In genomic region chr2:30541680-30542079, GRCh38 we compare ENCODE assay signal across 16 cellular contexts.
"Had no signal": no experiment of that assay in that cellular context is flagged by ENCODE, and none has a peak within 500 bp of the region (broad histone marks: within the 10 kb centered on the region; RNA-seq: fewer than 3 reads in every experiment).

No MANE protein-coding gene starts in this region.

- H3K27ac ChIP-seq: coronary artery, esophagus muscularis mucosa, transverse colon, vagina had no signal

- H3K4me3 ChIP-seq: coronary artery, esophagus muscularis mucosa, transverse colon, vagina had no signal

- H3K9me3 ChIP-seq: esophagus muscularis mucosa, vagina had no signal

- DNase-seq: activated CD4-positive, alpha-beta T cell treated with anti-CD3 and anti-CD28 coated beads, Interleukin-2, amount 10 ng/mL, durations not matched to agents 7 days and 5 days; activated CD4-positive, CD25-positive, alpha-beta regulatory T cell; activated CD8-positive, alpha-beta memory T cell treated with anti-CD3 and anti-CD28 coated beads for 24 hours; activated naive CD4-positive, alpha-beta T cell; caudate nucleus; foreskin fibroblast; hippocampal formation; left ventricle myocardium superior; mesenchymal stem cell; stimulated activated CD4-positive, alpha-beta T cell treated with anti-CD3 and anti-CD28 coated beads, Interleukin-4, amount 100 ng/mL, for 1 hour; transverse colon had no signal

- H3K27ac Mint-ChIP-seq: activated CD4-positive, alpha-beta T cell treated with anti-CD3 and anti-CD28 coated beads, Interleukin-2, amount 10 ng/mL, durations not matched to agents 7 days and 5 days; T-helper 2 cell treated with Interferon-gamma antibody and Interleukin-4, amounts not matched to agents 5 μg/mL and 100 μg/mL, for 36 hours had no signal

- ATAC-seq: left ventricle myocardium superior had no signal

- H3K4me3 Mint-ChIP-seq: activated CD4-positive, alpha-beta T cell treated with anti-CD3 and anti-CD28 coated beads, Interleukin-2, amount 10 ng/mL, durations not matched to agents 7 days and 5 days; T-helper 2 cell treated with Interferon-gamma antibody and Interleukin-4, amounts not matched to agents 5 μg/mL and 100 μg/mL, for 36 hours had no signal

- H3K27me3 Mint-ChIP-seq: activated CD4-positive, alpha-beta T cell treated with anti-CD3 and anti-CD28 coated beads, Interleukin-2, amount 10 ng/mL, durations not matched to agents 7 days and 5 days; naive thymus-derived CD8-positive, alpha-beta T cell had no signal

- H3K27me3 ChIP-seq: esophagus muscularis mucosa, transverse colon, vagina had no signal

- H3K36me3 ChIP-seq: esophagus muscularis mucosa, transverse colon, vagina had no signal
